Comparison of ENCODE assay signal across 1 cellular context in genomic region chr12:62631531-62632520, GRCh38.
TF ChIP-seq lines count a peak whose summit lies in the region.

No MANE protein-coding gene starts in this region.

TF ChIP-seq in HepG2, 621 proteins besides CTCF, POLR2A, EP300 and RAD21 (continued from another document and continues in another):
- no peak for TF ChIP-seq KDM6A (CRISPR knock-in tag; IDR thresholded peaks at IDR 0.05; ENCODE audit: low read depth)
- TF ChIP-seq ZNF747 (CRISPR knock-in tag; IDR thresholded peaks at IDR 0.05; ENCODE audit: borderline replicate concordance), result peak; percentile 47; the same call in 1 of the 2 replicates
- TF ChIP-seq ZMYM4 (CRISPR knock-in tag; IDR thresholded peaks at IDR 0.05), result peak; percentile 59; the same call in 1 of the 2 replicates
- TF ChIP-seq HNRNPL (IDR thresholded peaks at IDR 0.05; ENCODE audit: low read depth, low read length), result peak; percentile 30; the same call in 1 of the 2 replicates
- TF ChIP-seq UBTF (CRISPR knock-in tag; IDR thresholded peaks at IDR 0.05), result peak; percentile 85
- 0 out of 2 replicates have a peak, but pooled peaks have one; percentile 62 for TF ChIP-seq CC2D1A (CRISPR knock-in tag; IDR thresholded peaks at IDR 0.05)
- 0 out of 2 replicates have a peak, but pooled peaks have one; percentile 8 for TF ChIP-seq MAX (IDR thresholded peaks at IDR 0.05)
- no peak for TF ChIP-seq TCF12 (IDR thresholded peaks at IDR 0.05)
- TF ChIP-seq TCF12 (CRISPR knock-in tag; IDR thresholded peaks at IDR 0.05), result peak; percentile 66; the same call in 1 of the 2 replicates
- TF ChIP-seq ZFX (CRISPR knock-in tag; IDR thresholded peaks at IDR 0.05; ENCODE audit: low read depth), result peak; percentile 74
- TF ChIP-seq KDM5B (CRISPR knock-in tag; IDR thresholded peaks at IDR 0.05; ENCODE audit: borderline replicate concordance), result peak; percentile 73; the same call in 1 of the 2 replicates
- peak; percentile 72 for TF ChIP-seq ZNF292 (CRISPR knock-in tag; IDR thresholded peaks at IDR 0.05; ENCODE audit: borderline replicate concordance, low read depth)
- no peak for TF ChIP-seq U2AF1 (optimal IDR thresholded peaks at IDR 0.05; ENCODE audit: low read depth, low read length)
- TF ChIP-seq ZBTB20 (CRISPR knock-in tag; IDR thresholded peaks at IDR 0.05; ENCODE audit: borderline replicate concordance, low read depth), result no peak; the same call in 1 of the 2 replicates
- TF ChIP-seq MIER2 (CRISPR knock-in tag; IDR thresholded peaks at IDR 0.05), result no peak
- 0 out of 2 replicates have a peak, but pooled peaks have one; percentile 16 for TF ChIP-seq KLF12 (CRISPR knock-in tag; IDR thresholded peaks at IDR 0.05; ENCODE audit: borderline replicate concordance)
- peak; percentile 68 for TF ChIP-seq MED8 (CRISPR knock-in tag; IDR thresholded peaks at IDR 0.05; ENCODE audit: insufficient replicate concordance)
- 0 out of 2 replicates have a peak, but pooled peaks have one; percentile 30 for TF ChIP-seq ZBTB7A (CRISPR knock-in tag; IDR thresholded peaks at IDR 0.05)
- TF ChIP-seq ZNF646 (CRISPR knock-in tag; IDR thresholded peaks at IDR 0.05), result 0 out of 2 replicates have a peak, but pooled peaks have one; percentile 52
- TF ChIP-seq ZSCAN31 (CRISPR knock-in tag; IDR thresholded peaks at IDR 0.05; ENCODE audit: low read depth), result peak; percentile 37; the same call in 1 of the 2 replicates
- 0 out of 2 replicates have a peak, but pooled peaks have one; percentile 13 for TF ChIP-seq ZNF180 (CRISPR knock-in tag; IDR thresholded peaks at IDR 0.05; ENCODE audit: borderline replicate concordance, low read depth)
- TF ChIP-seq SNAI1 (CRISPR knock-in tag; IDR thresholded peaks at IDR 0.05; ENCODE audit: borderline replicate concordance), result peak; percentile 60; the same call in 1 of the 2 replicates
- no peak for TF ChIP-seq CEBPG (CRISPR knock-in tag; IDR thresholded peaks at IDR 0.05)
- TF ChIP-seq ZNF784 (CRISPR knock-in tag; IDR thresholded peaks at IDR 0.05; ENCODE audit: borderline replicate concordance), result 0 out of 2 replicates have a peak, but pooled peaks have one; percentile 53
- TF ChIP-seq ZNF605 (CRISPR knock-in tag; IDR thresholded peaks at IDR 0.05), result peak; percentile 65; the same call in 1 of the 2 replicates
- TF ChIP-seq DBP (CRISPR knock-in tag; IDR thresholded peaks at IDR 0.05; ENCODE audit: not compliant biosample characterization), result no peak
- TF ChIP-seq ZNF460 (CRISPR knock-in tag; IDR thresholded peaks at IDR 0.05; ENCODE audit: borderline replicate concordance), result no peak
- TF ChIP-seq STAT6 (CRISPR knock-in tag; IDR thresholded peaks at IDR 0.05; ENCODE audit: borderline replicate concordance), result no peak
- peak; percentile 34; the same call in 1 of the 2 replicates for TF ChIP-seq GMEB1 (CRISPR knock-in tag; IDR thresholded peaks at IDR 0.05; ENCODE audit: borderline replicate concordance)
- no peak for TF ChIP-seq ZSCAN29 (CRISPR knock-in tag; conservative IDR thresholded peaks at IDR 0.05)
- peak; percentile 59; the same call in 1 of the 2 replicates for TF ChIP-seq NR1H2 (CRISPR knock-in tag; IDR thresholded peaks at IDR 0.05; ENCODE audit: borderline replicate concordance, low read depth)
- no peak for TF ChIP-seq ZNF296 (CRISPR knock-in tag; conservative IDR thresholded peaks at IDR 0.05)
- TF ChIP-seq ZNF629 (CRISPR knock-in tag; conservative IDR thresholded peaks at IDR 0.05), result no peak
- TF ChIP-seq ZNF512 (CRISPR knock-in tag; IDR thresholded peaks at IDR 0.05), result no peak
- TF ChIP-seq ATF1 (CRISPR knock-in tag; IDR thresholded peaks at IDR 0.05), result no peak
- TF ChIP-seq JARID2 (CRISPR knock-in tag; IDR thresholded peaks at IDR 0.05; ENCODE audit: insufficient replicate concordance), result no peak
- TF ChIP-seq EED (CRISPR knock-in tag; IDR thresholded peaks at IDR 0.05), result 0 out of 2 replicates have a peak, but pooled peaks have one; percentile 50
- no peak for TF ChIP-seq THAP11 (CRISPR knock-in tag; IDR thresholded peaks at IDR 0.05)
- TF ChIP-seq ZMYM3 (CRISPR knock-in tag; IDR thresholded peaks at IDR 0.05), result peak; percentile 1
- TF ChIP-seq ZFP91 (CRISPR knock-in tag; IDR thresholded peaks at IDR 0.05; ENCODE audit: borderline replicate concordance), result peak; percentile 80; the same call in 1 of the 2 replicates
- TF ChIP-seq ASH2L (IDR thresholded peaks at IDR 0.05; ENCODE audit: insufficient read length, low read depth, low read length), result no peak
